ENCODE assay signal across 10 cellular contexts in genomic region chr18:78492813-78493371, GRCh38.
DNase-seq lines count a peak whose midpoint lies in the region; ATAC-seq and TF ChIP-seq lines count a peak whose summit lies in the region.
"Had no signal": no experiment of that assay in that cellular context is flagged by ENCODE, and none has a peak within 500 bp of the region (broad histone marks: within the 10 kb centered on the region; RNA-seq: fewer than 3 reads in every experiment).

No MANE protein-coding gene starts in this region.

- no peaks in the 10 kb centered on the region for H3K27me3 ChIP-seq in Karpas-422 (ENCODE audit: low read length)
- H3K27me3 ChIP-seq: BLaER1 treated with 17β-estradiol and CSF1 and Interleukin-3, amounts not matched to agents 10 nM and 100 nM had no signal

- H3K4me1 ChIP-seq in Karpas-422 (ENCODE audit: low read length): no peaks in the 10 kb centered on the region
- H3K4me1 ChIP-seq: BLaER1 treated with 17β-estradiol and CSF1 and Interleukin-3, amounts not matched to agents 10 nM and 100 nM had no signal

- no peaks in the 10 kb centered on the region for H3K79me2 ChIP-seq in Karpas-422 (ENCODE audit: low read length)

- no peak overlapping the region for H3K4me2 ChIP-seq in Karpas-422 (ENCODE audit: low read depth, low read length, poor library complexity, severe bottlenecking)
- H3K4me2 ChIP-seq: BLaER1 treated with 17β-estradiol and CSF1 and Interleukin-3, amounts not matched to agents 10 nM and 100 nM had no signal

- H3K27ac Mint-ChIP-seq in activated CD8-positive, alpha-beta T cell treated with anti-CD3 and anti-CD28 coated beads, Interleukin-2, amount 10 ng/mL, durations not matched to agents 7 days and 5 days: peak overlapping the region; percentile 28
- no peak overlapping the region for H3K27ac Mint-ChIP-seq in activated CD8-positive, alpha-beta T cell treated with anti-CD3 and anti-CD28 coated beads for 36 hours
- peak overlapping the region; percentile 42 for H3K27ac Mint-ChIP-seq in endothelial cell (ENCODE audit: unreplicated experiment)

- CTCF ChIA-PET in activated CD8-positive, alpha-beta T cell treated with anti-CD3 and anti-CD28 coated beads, Interleukin-2, amount 10 ng/mL, durations not matched to agents 7 days and 5 days (lab: Charles Lee): no interaction called here
- CTCF ChIA-PET in activated CD8-positive, alpha-beta T cell treated with anti-CD3 and anti-CD28 coated beads for 36 hours (lab: Charles Lee): no interaction called here

- no peak overlapping the region for H3K27ac ChIP-seq in Karpas-422 (ENCODE audit: low read length)

- H3K9me2 ChIP-seq in Karpas-422 (replicated peaks; ENCODE audit: insufficient read depth, low read length): no peaks in the 10 kb centered on the region

- no peak overlapping the region for H3K9ac ChIP-seq in Karpas-422 (ENCODE audit: low read length)
- H3K9ac ChIP-seq: BLaER1 treated with 17β-estradiol and CSF1 and Interleukin-3, amounts not matched to agents 10 nM and 100 nM had no signal

- no peak overlapping the region for H3K4me3 ChIP-seq in Karpas-422 (ENCODE audit: low read length)

- H3K27me3 Mint-ChIP-seq in activated CD8-positive, alpha-beta T cell treated with anti-CD3 and anti-CD28 coated beads, Interleukin-2, amount 10 ng/mL, durations not matched to agents 7 days and 5 days (ENCODE audit: low read depth): no peaks in the 10 kb centered on the region
- H3K27me3 Mint-ChIP-seq in activated CD8-positive, alpha-beta T cell treated with anti-CD3 and anti-CD28 coated beads for 36 hours: no peaks in the 10 kb centered on the region
- H3K27me3 Mint-ChIP-seq in endothelial cell (ENCODE audit: unreplicated experiment): peaks cover 11% of the 10 kb centered on the region

- H2AFZ ChIP-seq in Karpas-422 (ENCODE audit: low read length): no peak overlapping the region

- H3K9me3 Mint-ChIP-seq in activated CD8-positive, alpha-beta T cell treated with anti-CD3 and anti-CD28 coated beads, Interleukin-2, amount 10 ng/mL, durations not matched to agents 7 days and 5 days (ENCODE audit: insufficient read depth): peaks cover 3% of the 10 kb centered on the region
- peaks cover 3% of the 10 kb centered on the region for H3K9me3 Mint-ChIP-seq in activated CD8-positive, alpha-beta T cell treated with anti-CD3 and anti-CD28 coated beads for 36 hours
- peaks cover 31% of the 10 kb centered on the region for H3K9me3 Mint-ChIP-seq in endothelial cell (ENCODE audit: unreplicated experiment)

- peak; percentile 27 for DNase-seq in activated CD8-positive, alpha-beta T cell treated with anti-CD3 and anti-CD28 coated beads, Interleukin-2, amount 10 ng/mL, durations not matched to agents 7 days and 5 days
- no peak for DNase-seq in activated CD8-positive, alpha-beta T cell treated with anti-CD3 and anti-CD28 coated beads for 36 hours
- DNase-seq in Karpas-422 (peak; percentile 50), endothelial cell (ENCODE audit: low spot score) (no peak), sciatic nerve (ENCODE audit: low spot score) (no peak), NCI-H82 (lab: John Stamatoyannopoulos, UW) (no peak)
- DNase-seq: ACHN had no signal

- peaks cover 5% of the 10 kb centered on the region for H3K9me3 ChIP-seq in Karpas-422 (ENCODE audit: low read length)

- H4K20me1 ChIP-seq in Karpas-422 (ENCODE audit: insufficient read depth, low read depth, low read length): no peaks in the 10 kb centered on the region
- H4K20me1 ChIP-seq: BLaER1 treated with 17β-estradiol and CSF1 and Interleukin-3, amounts not matched to agents 10 nM and 100 nM had no signal

- H3K36me3 ChIP-seq in Karpas-422 (ENCODE audit: insufficient read depth, low read length): no peaks in the 10 kb centered on the region
- H3K36me3 ChIP-seq: BLaER1 treated with 17β-estradiol and CSF1 and Interleukin-3, amounts not matched to agents 10 nM and 100 nM had no signal

- H3K4me3 Mint-ChIP-seq in activated CD8-positive, alpha-beta T cell treated with anti-CD3 and anti-CD28 coated beads, Interleukin-2, amount 10 ng/mL, durations not matched to agents 7 days and 5 days: no peak overlapping the region
- no peak overlapping the region for H3K4me3 Mint-ChIP-seq in activated CD8-positive, alpha-beta T cell treated with anti-CD3 and anti-CD28 coated beads for 36 hours
- peak overlapping the region; percentile 29 for H3K4me3 Mint-ChIP-seq in endothelial cell (ENCODE audit: unreplicated experiment)
- H3K4me3 Mint-ChIP-seq: CD4-positive, CD25-positive, alpha-beta regulatory T cell had no signal

- ATAC-seq in activated CD8-positive, alpha-beta T cell treated with anti-CD3 and anti-CD28 coated beads, Interleukin-2, amount 10 ng/mL, durations not matched to agents 7 days and 5 days: no peak
- no peak for ATAC-seq in activated CD8-positive, alpha-beta T cell treated with anti-CD3 and anti-CD28 coated beads for 36 hours
- ATAC-seq in sciatic nerve (peak; percentile 39), HG03354 (IDR thresholded peaks at IDR 0.05; ENCODE audit: poor library complexity, severe bottlenecking, unreplicated experiment) (no peak)

- intact Hi-C loops in activated CD8-positive, alpha-beta T cell treated with anti-CD3 and anti-CD28 coated beads for 36 hours (cut with micrococcal nuclease): no loop called here
- intact Hi-C loops in sciatic nerve (cut with DNase I): no loop called here

- POLR2A ChIA-PET in activated CD8-positive, alpha-beta T cell treated with anti-CD3 and anti-CD28 coated beads, Interleukin-2, amount 10 ng/mL, durations not matched to agents 7 days and 5 days (lab: Charles Lee): no interaction called here
- POLR2A ChIA-PET in activated CD8-positive, alpha-beta T cell treated with anti-CD3 and anti-CD28 coated beads for 36 hours (lab: Charles Lee): no interaction called here

- no peaks in the 10 kb centered on the region for H3K36me3 Mint-ChIP-seq in activated CD8-positive, alpha-beta T cell treated with anti-CD3 and anti-CD28 coated beads, Interleukin-2, amount 10 ng/mL, durations not matched to agents 7 days and 5 days (ENCODE audit: low read depth)
- no peaks in the 10 kb centered on the region for H3K36me3 Mint-ChIP-seq in activated CD8-positive, alpha-beta T cell treated with anti-CD3 and anti-CD28 coated beads for 36 hours (ENCODE audit: low read depth)
- peaks cover 12% of the 10 kb centered on the region for H3K36me3 Mint-ChIP-seq in endothelial cell (ENCODE audit: low read depth, unreplicated experiment)

- no peak for TF ChIP-seq CTCF in activated CD8-positive, alpha-beta T cell treated with anti-CD3 and anti-CD28 coated beads for 36 hours (IDR thresholded peaks at IDR 0.05)
- no peak for TF ChIP-seq CTCF in endothelial cell (IDR thresholded peaks at IDR 0.05; ENCODE audit: unreplicated experiment)

- no peaks in the 10 kb centered on the region for H3K4me1 Mint-ChIP-seq in activated CD8-positive, alpha-beta T cell treated with anti-CD3 and anti-CD28 coated beads, Interleukin-2, amount 10 ng/mL, durations not matched to agents 7 days and 5 days (ENCODE audit: low read depth)
- no peaks in the 10 kb centered on the region for H3K4me1 Mint-ChIP-seq in activated CD8-positive, alpha-beta T cell treated with anti-CD3 and anti-CD28 coated beads for 36 hours (ENCODE audit: low read depth)
- H3K4me1 Mint-ChIP-seq in endothelial cell (ENCODE audit: unreplicated experiment): no peaks in the 10 kb centered on the region
- H3K4me1 Mint-ChIP-seq: CD4-positive, CD25-positive, alpha-beta regulatory T cell had no signal

Comparison
In these comparisons a context has a peak if more than half of its experiments do, and no peak if none do; other contexts are left out.
1. DNase-seq: peak in activated CD8-positive, alpha-beta T cell treated with anti-CD3 and anti-CD28 coated beads, Interleukin-2, amount 10 ng/mL, durations not matched to agents 7 days and 5 days (single experiment) and Karpas-422 (single experiment); none in activated CD8-positive, alpha-beta T cell treated with anti-CD3 and anti-CD28 coated beads for 36 hours (single experiment), endothelial cell (single experiment), sciatic nerve (single experiment) and NCI-H82 (single experiment).